23 cellular contexts compared by ENCODE assay signal in genomic region chr10:71429304-71429703, GRCh38. TPM values are rescaled to one million over a fixed set of nuclear protein-coding genes. Genes with fewer than 3 reads are reported as not detected.
A peak's percentile ranks its signal among the peaks of the same experiment; 100 is the strongest.
DNase-seq lines count a peak whose midpoint lies in the region; ATAC-seq, FAIRE-seq and TF ChIP-seq lines count a peak whose summit lies in the region.
"Had no signal": no experiment of that assay in that cellular context is flagged by ENCODE, and none has a peak within 500 bp of the region (broad histone marks: within the 10 kb centered on the region; RNA-seq: fewer than 3 reads in every experiment).

No MANE protein-coding gene starts in this region.

- H3K4me1 Mint-ChIP-seq in activated CD8-positive, alpha-beta memory T cell treated with anti-CD3 and anti-CD28 coated beads, Interleukin-2, amount 10 ng/mL, durations not matched to agents 7 days and 5 days: peaks cover 3% of the 10 kb centered on the region
- H3K4me1 Mint-ChIP-seq in osteocyte (ENCODE audit: unreplicated experiment): peaks cover 7% of the 10 kb centered on the region

- H3K27ac Mint-ChIP-seq in activated CD8-positive, alpha-beta memory T cell treated with anti-CD3 and anti-CD28 coated beads, Interleukin-2, amount 10 ng/mL, durations not matched to agents 7 days and 5 days: no peak overlapping the region
- H3K27ac Mint-ChIP-seq in osteocyte (ENCODE audit: unreplicated experiment): no peak overlapping the region
- H3K27ac Mint-ChIP-seq: CD4-positive, alpha-beta T cell had no signal

- CTCF ChIA-PET in activated CD8-positive, alpha-beta memory T cell treated with anti-CD3 and anti-CD28 coated beads, Interleukin-2, amount 10 ng/mL, durations not matched to agents 7 days and 5 days (lab: Charles Lee): no interaction called here

- no peak for TF ChIP-seq CTCF in osteocyte (IDR thresholded peaks at IDR 0.05)
- no peak for TF ChIP-seq CTCF in D721Med (IDR thresholded peaks at IDR 0.05; ENCODE audit: insufficient read depth, missing control alignments)

- no peak for ATAC-seq in activated CD8-positive, alpha-beta memory T cell treated with anti-CD3 and anti-CD28 coated beads, Interleukin-2, amount 10 ng/mL, durations not matched to agents 7 days and 5 days
- ATAC-seq in left cardiac atrium: no peak
- ATAC-seq in GM18511 (IDR thresholded peaks at IDR 0.05; ENCODE audit: unreplicated experiment): no peak

- intact Hi-C loops in left cardiac atrium (cut with DNase I): no loop called here

- no peaks in the 10 kb centered on the region for H3K9me3 Mint-ChIP-seq in activated CD8-positive, alpha-beta memory T cell treated with anti-CD3 and anti-CD28 coated beads, Interleukin-2, amount 10 ng/mL, durations not matched to agents 7 days and 5 days (ENCODE audit: low read depth)
- H3K9me3 Mint-ChIP-seq in osteocyte (ENCODE audit: unreplicated experiment): no peaks in the 10 kb centered on the region
- H3K9me3 Mint-ChIP-seq: CD4-positive, alpha-beta T cell had no signal

- FAIRE-seq in D721Med (lab: Jason Lieb, UNC): no peak
- FAIRE-seq: GM12891 had no signal

- DNase-seq in activated CD8-positive, alpha-beta memory T cell treated with anti-CD3 and anti-CD28 coated beads, Interleukin-2, amount 10 ng/mL, durations not matched to agents 7 days and 5 days: peak; percentile 37
- DNase-seq in iPS-NIHi7 (ENCODE audit: extremely low spot score) (peak; percentile 6), osteocyte (ENCODE audit: extremely low spot score, unreplicated experiment) (peak; percentile 75), ureter (ENCODE audit: low spot score) (peak; percentile 23), left cardiac atrium (no peak), D721Med (ENCODE audit: insufficient read length, low spot score) (no peak)
- DNase-seq: ACHN; COR-L47; DMS 273 treated with DMSO at 0.1 percent for 48 hours; DND-41; GM23248; HCEC 1CT; MM.1S; NCI-H1092; NCI-H1436 treated with DMSO at 0.1 percent for 48 hours; NCI-H2029; NCI-H226; NCI-H524; NCI-H774; NK-92 treated with Interleukin-12 subunit alpha and Interleukin-12 subunit beta, amount 100 ng/mL, for 24 hours had no signal

- H3K27me3 Mint-ChIP-seq in activated CD8-positive, alpha-beta memory T cell treated with anti-CD3 and anti-CD28 coated beads, Interleukin-2, amount 10 ng/mL, durations not matched to agents 7 days and 5 days: no peaks in the 10 kb centered on the region
- H3K27me3 Mint-ChIP-seq in osteocyte (ENCODE audit: unreplicated experiment): peaks cover 55% of the 10 kb centered on the region

- H3K4me3 Mint-ChIP-seq in activated CD8-positive, alpha-beta memory T cell treated with anti-CD3 and anti-CD28 coated beads, Interleukin-2, amount 10 ng/mL, durations not matched to agents 7 days and 5 days: no peak overlapping the region
- no peak overlapping the region for H3K4me3 Mint-ChIP-seq in osteocyte (ENCODE audit: unreplicated experiment)
- H3K4me3 Mint-ChIP-seq: CD4-positive, alpha-beta T cell had no signal

- no peaks in the 10 kb centered on the region for H3K36me3 Mint-ChIP-seq in activated CD8-positive, alpha-beta memory T cell treated with anti-CD3 and anti-CD28 coated beads, Interleukin-2, amount 10 ng/mL, durations not matched to agents 7 days and 5 days
- H3K36me3 Mint-ChIP-seq in osteocyte (ENCODE audit: unreplicated experiment): no peaks in the 10 kb centered on the region

RNA-seq across cellular contexts. Expression of gene CDH23, which starts 32.6 kb away (rescaled TPM):
- total RNA-seq in activated CD8-positive, alpha-beta memory T cell treated with anti-CD3 and anti-CD28 coated beads, Interleukin-2, amount 10 ng/mL, durations not matched to agents 7 days and 5 days: under 1 TPM; 0.16 to 0.61 TPM
- total RNA-seq in osteocyte (not detected in 2 replicates), ureter (79.3 TPM), left cardiac atrium (1 to 10 TPM; 4.7 to 8.0 TPM)
- total RNA-seq: GM23248 had no signal

Comparison
In these comparisons a context has a peak if more than half of its experiments do, and no peak if none do; other contexts are left out.
1. DNase-seq: peak in activated CD8-positive, alpha-beta memory T cell treated with anti-CD3 and anti-CD28 coated beads, Interleukin-2, amount 10 ng/mL, durations not matched to agents 7 days and 5 days (single experiment), iPS-NIHi7 (single experiment), osteocyte (single experiment) and ureter (single experiment); none in left cardiac atrium (single experiment) and D721Med (single experiment).